ENCODE assay signal across 12 cellular contexts in genomic region chr3:134351421-134351820, GRCh38. TPM values are rescaled to one million over a fixed set of nuclear protein-coding genes. Genes with fewer than 3 reads are reported as not detected.
A peak's percentile ranks its signal among the peaks of the same experiment; 100 is the strongest.
DNase-seq lines count a peak whose midpoint lies in the region; ATAC-seq and TF ChIP-seq lines count a peak whose summit lies in the region.
"Had no signal": no experiment of that assay in that cellular context is flagged by ENCODE, and none has a peak within 500 bp of the region (broad histone marks: within the 10 kb centered on the region; RNA-seq: fewer than 3 reads in every experiment).

No MANE protein-coding gene starts in this region.

- ATAC-seq in HG02840 (IDR thresholded peaks at IDR 0.05; ENCODE audit: low FRiP score, unreplicated experiment) = no peak
- ATAC-seq: naive thymus-derived CD8-positive, alpha-beta T cell had no signal

- H3K4me3 ChIP-seq in AG10803 (ENCODE audit: low read length) = no peak overlapping the region
- no peak overlapping the region for H3K4me3 ChIP-seq in fibroblast of the aortic adventitia (ENCODE audit: low read depth, low read length)

- CTCF ChIA-PET in RWPE1 (lab: Yijun Ruan, JAX) = interaction anchor here (1.3 kb wide), 1 partner anchor 10 kb away, joined by 3 read pairs; no protein-coding TSS in a partner anchor

- intact Hi-C loops in posterior vena cava (cut with DNase I) = no loop called here

- TF ChIP-seq CTCF in AG10803 (conservative IDR thresholded peaks at IDR 0.05; ENCODE audit: low read length) (no peak), RWPE1 (conservative IDR thresholded peaks at IDR 0.05; ENCODE audit: low read depth) (no peak), fibroblast of the aortic adventitia (IDR thresholded peaks at IDR 0.05; ENCODE audit: insufficient read depth, low read length) (no peak)

- POLR2A ChIA-PET in RWPE1 (lab: Yijun Ruan, JAX; ENCODE audit: low non-redundant PET) = no interaction called here

- H3K27ac ChIP-seq in RWPE1 = peak overlapping the region; percentile 60

- DNase-seq in AG10803 (ENCODE audit: low read depth) (peak; percentile 49), RWPE1 (ENCODE audit: low spot score) (no peak), fibroblast of the aortic adventitia (ENCODE audit: low read depth) (peak; percentile 73), posterior vena cava (ENCODE audit: low spot score) (peak; percentile 75), NCI-H526 (lab: John Stamatoyannopoulos, UW) (no peak), GDM1 (lab: John Stamatoyannopoulos, UW) (no peak), DMS53 treated with DMSO at 0.1 percent for 48 hours (lab: John Stamatoyannopoulos, UW; ENCODE audit: unreplicated experiment) (no peak)
- DNase-seq: activated naive CD4-positive, alpha-beta T cell treated with anti-CD3 and anti-CD28 coated beads, Interleukin-2, amount 10 ng/mL, durations not matched to agents 7 days and 5 days; MM.1S; naive thymus-derived CD8-positive, alpha-beta T cell; stimulated activated naive CD4-positive, alpha-beta T cell treated with Interleukin-2 at 50 U/mL for 16 hours had no signal

RNA-seq across cellular contexts. Expression of gene AMOTL2, which starts 22.8 kb away (rescaled TPM):
- 65.0 and 75.7 TPM in 2 replicates for total RNA-seq in fibroblast of the aortic adventitia (ENCODE audit: low replicate concordance)
- 10 to 100 TPM; 49.9 to 56.5 TPM for total RNA-seq in posterior vena cava
- total RNA-seq: naive thymus-derived CD8-positive, alpha-beta T cell had no signal

Comparison
In these comparisons a context has a peak if more than half of its experiments do, and no peak if none do; other contexts are left out.
1. DNase-seq: peak in AG10803 (single experiment), fibroblast of the aortic adventitia (single experiment) and posterior vena cava (single experiment); none in RWPE1 (single experiment), NCI-H526 (0 of 2), GDM1 (single experiment) and DMS53 treated with DMSO at 0.1 percent for 48 hours (single experiment).